13 cellular contexts compared by ENCODE assay signal in the genomic region with DNA sequence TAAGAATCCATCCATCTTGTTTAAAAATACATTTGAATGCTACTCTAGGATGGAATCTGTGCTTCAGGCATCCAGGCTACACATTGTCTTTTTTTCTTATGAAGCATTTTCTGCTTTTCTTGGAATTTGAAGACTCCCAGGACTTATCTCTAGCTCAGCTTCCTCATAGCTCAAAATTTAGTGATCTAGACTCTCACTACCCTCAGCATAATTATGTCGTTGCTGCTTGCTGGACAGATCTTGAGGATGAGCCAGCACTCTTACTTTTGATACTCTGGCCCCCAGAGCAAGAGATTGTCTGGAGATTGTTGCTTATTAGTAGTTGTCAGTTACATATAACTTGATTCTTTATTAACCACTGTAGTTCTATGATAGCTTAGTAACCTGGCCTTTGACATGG.
DNase-seq lines count a peak whose midpoint lies in the region; ATAC-seq, FAIRE-seq and TF ChIP-seq lines count a peak whose summit lies in the region.
"Had no signal": no experiment of that assay in that cellular context is flagged by ENCODE, and none has a peak within 500 bp of the region (broad histone marks: within the 10 kb centered on the region; RNA-seq: fewer than 3 reads in every experiment).

No MANE protein-coding gene starts in this region.

- no peak overlapping the region for H4K12ac ChIP-seq in trophoblast cell (ENCODE audit: low read depth, low read length)

- no peak overlapping the region for H3K4me3 ChIP-seq in right atrium auricular region
- no peak overlapping the region for H3K4me3 ChIP-seq in K562
- H3K4me3 ChIP-seq in trophoblast cell (ENCODE audit: low read depth, low read length), result no peak overlapping the region
- H3K4me3 ChIP-seq in vagina, result no peak overlapping the region

- no peak overlapping the region for H2BK12ac ChIP-seq in trophoblast cell (ENCODE audit: low read length)

- TF ChIP-seq CTCF in right atrium auricular region (IDR thresholded peaks at IDR 0.05) (no peak), K562 (IDR thresholded peaks at IDR 0.05 in 2 of 3, conservative IDR thresholded peaks at IDR 0.05 in 1 of 3; ENCODE audit: insufficient read depth in 2 of 3, low read depth in 1 of 3, low read length in 3 of 3) (no peak), vagina (IDR thresholded peaks at IDR 0.05) (no peak)

- no peak overlapping the region for H3K18ac ChIP-seq in trophoblast cell (ENCODE audit: low read length)

- peak overlapping the region in 1 of 2 donors; percentile 34 for H3K27ac ChIP-seq in right atrium auricular region
- H3K27ac ChIP-seq in K562 (ENCODE audit: extremely low read depth, low read depth, low read length), result no peak overlapping the region
- H3K27ac ChIP-seq in trophoblast cell (ENCODE audit: low read depth, low read length), result no peak overlapping the region
- H3K27ac ChIP-seq in vagina, result no peak overlapping the region

- intact Hi-C loops in left cardiac atrium (cut with DNase I), result no loop called here
- intact Hi-C loops in K562 (cut with micrococcal nuclease), result no loop called here
- intact Hi-C loops in vagina (cut with DNase I), result no loop called here

- H4K20me1 ChIP-seq in K562 (replicated peaks; ENCODE audit: control insufficient read depth, insufficient read depth, low read length), result no peaks in the 10 kb centered on the region

- no peaks in the 10 kb centered on the region for H3K9me3 ChIP-seq in right atrium auricular region
- no peaks in the 10 kb centered on the region for H3K9me3 ChIP-seq in K562 (replicated peaks; ENCODE audit: control insufficient read depth, insufficient read depth, low read depth, low read length)
- no peaks in the 10 kb centered on the region for H3K9me3 ChIP-seq in trophoblast cell (ENCODE audit: insufficient read depth, low read depth, low read length)
- no peaks in the 10 kb centered on the region for H3K9me3 ChIP-seq in vagina

- POLR2A ChIA-PET in K562 (lab: Yijun Ruan, JAX), result interaction anchor here (0.6 to 0.8 kb wide), 2 partner anchors 33 to 879 kb away, joined by 4 read pairs; no protein-coding TSS in a partner anchor

- H3K4me2 ChIP-seq in K562 (ENCODE audit: insufficient read depth, low read length), result no peak overlapping the region
- no peak overlapping the region for H3K4me2 ChIP-seq in trophoblast cell (ENCODE audit: low read length)

- H4K91ac ChIP-seq in trophoblast cell (ENCODE audit: low read depth, low read length), result no peak overlapping the region

- H2BK5ac ChIP-seq in trophoblast cell (ENCODE audit: low read depth, low read length, poor library complexity), result no peak overlapping the region

- H3K79me1 ChIP-seq in trophoblast cell (ENCODE audit: low read length), result no peaks in the 10 kb centered on the region

- no peak overlapping the region for H4K8ac ChIP-seq in trophoblast cell (ENCODE audit: low read depth, low read length)

- FAIRE-seq in K562 (lab: Jason Lieb, UNC), result no peak

- H3K9me1 ChIP-seq in K562 (ENCODE audit: control insufficient read depth, insufficient read depth, low read length), result no peaks in the 10 kb centered on the region

- CTCF ChIA-PET in K562 (lab: Yijun Ruan, JAX; ENCODE audit: low intra/inter-chr PET ratio), result no interaction called here

- H3K79me2 ChIP-seq in K562 (ENCODE audit: control insufficient read depth, insufficient read depth, low read length) (no peaks in the 10 kb centered on the region), trophoblast cell (ENCODE audit: control insufficient read depth, insufficient read depth, low read length, poor library complexity) (no peaks in the 10 kb centered on the region)

- H2BK120ac ChIP-seq in trophoblast cell (ENCODE audit: insufficient read depth, low read length, poor library complexity), result no peak overlapping the region

- no peak for TF ChIP-seq POLR2A in K562 (conservative IDR thresholded peaks at IDR 0.05)
- no peak for TF ChIP-seq POLR2A in vagina (IDR thresholded peaks at IDR 0.05)

- BruUV-seq in K562 (replicated peaks; lab: Mats Ljungman, UMichigan), result no TSS peak

- H3K4ac ChIP-seq in trophoblast cell (ENCODE audit: low read depth, low read length), result no peak overlapping the region

- H3K14ac ChIP-seq in trophoblast cell (ENCODE audit: low read length), result no peak overlapping the region

- H2AFZ ChIP-seq in K562 (ENCODE audit: low read depth, low read length) (no peak overlapping the region), trophoblast cell (ENCODE audit: insufficient read depth, low read length, poor library complexity) (no peak overlapping the region)

- no peak for TF ChIP-seq RAD21 in K562 (CRISPR knock-in tag; conservative IDR thresholded peaks at IDR 0.05 in 1 of 2, IDR thresholded peaks at IDR 0.05 in 1 of 2)

- H2AK5ac ChIP-seq in trophoblast cell (ENCODE audit: low read length), result no peak overlapping the region

- no peak for TF ChIP-seq EP300 in K562 (IDR thresholded peaks at IDR 0.05; ENCODE audit: low read length)

- H3K9ac ChIP-seq in K562 (ENCODE audit: insufficient read depth in 1 of 2, low read depth in 2 of 2, low read length in 2 of 2) (no peak overlapping the region), trophoblast cell (ENCODE audit: low read length) (no peak overlapping the region)

- ATAC-seq in left cardiac atrium (peak; percentile 55 to 56), K562 (no peak)

- H3K23ac ChIP-seq in trophoblast cell (ENCODE audit: low read length), result no peak overlapping the region

- H3K27me3 ChIP-seq in right atrium auricular region, result no peaks in the 10 kb centered on the region
- H3K27me3 ChIP-seq in K562 (ENCODE audit: control insufficient read depth in 2 of 2, insufficient read depth in 2 of 2, low read length in 2 of 2), result peaks cover 0 to 5% of the 10 kb centered on the region in 2 experiments; a peak in 1 of 5 replicates
- no peaks in the 10 kb centered on the region for H3K27me3 ChIP-seq in trophoblast cell (ENCODE audit: insufficient read depth, low read length)
- no peaks in the 10 kb centered on the region for H3K27me3 ChIP-seq in vagina

- H3K36me3 ChIP-seq in right atrium auricular region (no peaks in the 10 kb centered on the region), K562 (ENCODE audit: control insufficient read depth, insufficient read depth, low read length) (no peaks in the 10 kb centered on the region), trophoblast cell (ENCODE audit: control insufficient read depth in 1 of 2, insufficient read depth in 2 of 2, low read length in 2 of 2) (no peaks in the 10 kb centered on the region), vagina (peaks cover 0 to 3% of the 10 kb centered on the region in 2 donors)

- 0% methylated on average over 1 of the region's 1 CpG for WGBS in K562 (ENCODE audit: insufficient coverage, low coverage, missing lambda C conversion rate)
- no CpG with 5 or more reads among the region's 1 CpG for WGBS in trophoblast cell (ENCODE audit: extremely low coverage, insufficient coverage, insufficient read length)

- DNase-seq in left cardiac atrium, result no peak
- DNase-seq in right atrium auricular region (ENCODE audit: low spot score), result no peak
- DNase-seq in K562 (ENCODE audit: extremely low read depth in 1 of 4, low spot score in 3 of 4), result no peak
- DNase-seq in trophoblast cell, result peak; percentile 62 to 89
- no peak for DNase-seq in vagina (ENCODE audit: extremely low spot score in 2 of 2)
- DNase-seq in NCI-H2227 (lab: John Stamatoyannopoulos, UW; ENCODE audit: unreplicated experiment), result no peak
- DNase-seq in UCSD-AML1 (lab: John Stamatoyannopoulos, UW; ENCODE audit: unreplicated experiment), result no peak
- DNase-seq in NCI-H2196 treated with DMSO at 0.1 percent for 48 hours (lab: John Stamatoyannopoulos, UW; ENCODE audit: unreplicated experiment), result no peak
- DNase-seq: C1 segment of cervical spinal cord, DMS153, HFFc6, NCI-H187 treated with DMSO at 0.1 percent for 48 hours, NCI-H774 had no signal

- in situ Hi-C loops in K562 (cut with MboI), result no loop called here

- H3K4me1 ChIP-seq in right atrium auricular region (peaks cover 0 to 20% of the 10 kb centered on the region in 2 donors), K562 (replicated peaks in 1 of 2; ENCODE audit: control insufficient read depth in 2 of 2, insufficient read depth in 2 of 2, low read length in 2 of 2) (no peaks in the 10 kb centered on the region), trophoblast cell (ENCODE audit: control insufficient read depth in 1 of 2, insufficient read depth in 2 of 2, low read length in 2 of 2) (no peaks in the 10 kb centered on the region), vagina (peaks cover 10% of the 10 kb centered on the region)

TF ChIP-seq in K562, 482 proteins besides CTCF, POLR2A, EP300 and RAD21:
- TF ChIP-seq ELF2 (CRISPR knock-in tag; IDR thresholded peaks at IDR 0.05) (peak; percentile 40; the same call in 1 of the 2 replicates), CHD1 (IDR thresholded peaks at IDR 0.05; ENCODE audit: low read length) (no peak)

Comparison
In these comparisons a context has a peak if more than half of its experiments do, and no peak if none do; other contexts are left out.
1. DNase-seq: peak in trophoblast cell (2 of 2); none in left cardiac atrium (single experiment), right atrium auricular region (single experiment), K562 (0 of 4), vagina (0 of 2), NCI-H2227 (single experiment), UCSD-AML1 (single experiment) and NCI-H2196 treated with DMSO at 0.1 percent for 48 hours (single experiment).